Comparison of ENCODE assay signal across 23 cellular contexts in the genomic region with DNA sequence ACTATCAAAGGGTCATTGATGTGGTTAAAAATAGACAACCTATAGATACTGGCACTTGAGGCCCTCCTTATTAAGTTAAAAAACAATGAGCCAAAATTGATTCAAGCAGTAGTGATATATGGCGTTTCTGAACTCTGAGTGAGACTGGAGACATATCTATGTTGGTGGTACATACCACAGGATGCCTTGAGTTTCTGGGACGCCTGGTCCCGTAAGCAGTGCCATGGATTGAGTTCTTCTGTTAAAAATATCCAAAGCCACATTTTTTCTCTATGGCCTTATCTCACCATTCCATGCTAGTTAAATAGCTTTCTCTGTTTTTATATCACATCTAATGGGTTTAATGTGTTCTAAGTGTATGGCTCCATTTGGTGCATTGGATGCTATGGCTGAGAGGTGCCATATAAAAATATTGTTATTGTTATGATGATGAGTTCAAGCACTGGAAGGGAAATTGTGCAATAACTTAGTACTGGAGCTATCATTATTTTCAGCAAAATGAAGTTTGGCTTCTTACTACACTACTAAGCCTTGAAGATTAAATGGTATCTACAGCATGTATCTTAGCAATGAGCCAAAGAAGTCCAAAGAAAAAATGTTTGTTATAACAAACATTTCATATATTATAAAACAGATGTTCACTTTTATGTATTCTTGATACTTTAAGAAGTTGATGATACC.
"Had no signal": no experiment of that assay in that cellular context is flagged by ENCODE, and none has a peak within 500 bp of the region (broad histone marks: within the 10 kb centered on the region; RNA-seq: fewer than 3 reads in every experiment).

No MANE protein-coding gene starts in this region.

- H3K9me3 Mint-ChIP-seq: stimulated activated memory B cell treated with anti-CD40 and anti-IgM and Interleukin-4, amounts not matched to agents 10 μg/mL and 1 μg/mL and 100 μg/mL, for 72 hours had no signal

- ATAC-seq: esophagus mucosa; gastroesophageal sphincter; naive thymus-derived CD8-positive, alpha-beta T cell; psoas muscle; right lobe of liver; stimulated activated memory B cell treated with anti-CD40 and anti-IgM and Interleukin-4, amounts not matched to agents 10 μg/mL and 1 μg/mL and 100 μg/mL, for 72 hours; stimulated activated naive CD8-positive, alpha-beta T cell treated with anti-CD3 and anti-CD28 coated beads, Interleukin-15, amount 100 ng/mL, for 72 hours; upper lobe of right lung had no signal

- H3K4me3 ChIP-seq: dorsolateral prefrontal cortex, gastroesophageal sphincter, mucosa of descending colon, psoas muscle, right lobe of liver, spleen, testis, tibial nerve, upper lobe of right lung, vagina had no signal

- DNase-seq: cortex of kidney; dorsolateral prefrontal cortex; effector CD8-positive, alpha-beta T cell; glutamatergic neuron; kidney glomerular epithelial cell; mucosa of descending colon; naive thymus-derived CD8-positive, alpha-beta T cell; psoas muscle; retina; right lobe of liver; spleen; stimulated activated CD4-positive, alpha-beta T cell treated with anti-CD3 and anti-CD28 coated beads, Interleukin-15, amount 100 ng/mL, for 24 hours; stimulated activated CD4-positive, alpha-beta T cell treated with anti-CD3 and anti-CD28 coated beads, Interleukin-1b, Interleukin-23, amount 100 ng/mL, for 48 hours; stimulated activated CD4-positive, alpha-beta T cell treated with anti-CD3 and anti-CD28 coated beads, Interleukin-4, amount 100 ng/mL, for 24 hours; stimulated activated naive CD8-positive, alpha-beta T cell treated with anti-CD3 and anti-CD28 coated beads, Interleukin-15, amount 100 ng/mL, for 72 hours; testis; upper lobe of right lung had no signal

- H3K4me1 ChIP-seq: psoas muscle, spleen, testis, tibial nerve, upper lobe of right lung, vagina had no signal

- H3K4me3 Mint-ChIP-seq: naive thymus-derived CD8-positive, alpha-beta T cell; stimulated activated memory B cell treated with anti-CD40 and anti-IgM and Interleukin-4, amounts not matched to agents 10 μg/mL and 1 μg/mL and 100 μg/mL, for 72 hours; stimulated activated naive CD8-positive, alpha-beta T cell treated with anti-CD3 and anti-CD28 coated beads, Interleukin-15, amount 100 ng/mL, for 72 hours had no signal

- H3K36me3 Mint-ChIP-seq: naive thymus-derived CD8-positive, alpha-beta T cell; stimulated activated memory B cell treated with anti-CD40 and anti-IgM and Interleukin-4, amounts not matched to agents 10 μg/mL and 1 μg/mL and 100 μg/mL, for 72 hours had no signal

- H3K9me3 ChIP-seq: mucosa of descending colon, neutrophil, psoas muscle, right lobe of liver, testis, upper lobe of right lung, vagina had no signal

- H3K27me3 ChIP-seq: dorsolateral prefrontal cortex, gastroesophageal sphincter, neutrophil, right lobe of liver, spleen, testis, tibial nerve, upper lobe of right lung, vagina had no signal

- H3K27me3 Mint-ChIP-seq: naive thymus-derived CD8-positive, alpha-beta T cell; stimulated activated memory B cell treated with anti-CD40 and anti-IgM and Interleukin-4, amounts not matched to agents 10 μg/mL and 1 μg/mL and 100 μg/mL, for 72 hours; stimulated activated naive CD8-positive, alpha-beta T cell treated with anti-CD3 and anti-CD28 coated beads, Interleukin-15, amount 100 ng/mL, for 72 hours had no signal

- H3K27ac ChIP-seq: dorsolateral prefrontal cortex, gastroesophageal sphincter, neutrophil, psoas muscle, right lobe of liver, spleen, testis, tibial nerve, upper lobe of right lung, vagina had no signal

- H3K36me3 ChIP-seq: gastroesophageal sphincter, neutrophil, right lobe of liver, spleen, tibial nerve, upper lobe of right lung, vagina had no signal

- H3K27ac Mint-ChIP-seq: naive thymus-derived CD8-positive, alpha-beta T cell; stimulated activated memory B cell treated with anti-CD40 and anti-IgM and Interleukin-4, amounts not matched to agents 10 μg/mL and 1 μg/mL and 100 μg/mL, for 72 hours had no signal

- H3K4me1 Mint-ChIP-seq: naive thymus-derived CD8-positive, alpha-beta T cell; stimulated activated memory B cell treated with anti-CD40 and anti-IgM and Interleukin-4, amounts not matched to agents 10 μg/mL and 1 μg/mL and 100 μg/mL, for 72 hours; stimulated activated naive CD8-positive, alpha-beta T cell treated with anti-CD3 and anti-CD28 coated beads, Interleukin-15, amount 100 ng/mL, for 72 hours had no signal
